17 cellular contexts compared by ENCODE assay signal in the genomic region with DNA sequence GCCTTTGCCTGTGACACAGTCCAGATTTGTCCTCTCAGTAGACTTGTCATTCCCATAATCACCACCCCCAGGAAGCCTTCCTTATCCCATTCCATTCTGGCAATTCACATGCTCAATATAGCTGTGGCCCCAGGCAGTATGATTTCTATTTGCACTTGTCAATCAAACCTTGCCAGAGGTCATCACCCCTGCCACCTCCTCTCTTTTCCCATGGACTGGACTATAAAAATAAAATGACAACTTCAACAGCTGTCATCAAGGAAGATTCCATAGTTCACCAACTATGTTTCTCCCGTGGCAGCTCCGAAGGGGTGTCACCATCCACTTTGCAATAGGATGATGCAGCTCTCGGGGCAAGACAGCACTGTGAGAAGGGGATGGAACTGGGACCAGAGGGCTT.
DNase-seq lines count a peak whose midpoint lies in the region; ATAC-seq and TF ChIP-seq lines count a peak whose summit lies in the region.
"Had no signal": no experiment of that assay in that cellular context is flagged by ENCODE, and none has a peak within 500 bp of the region (broad histone marks: within the 10 kb centered on the region; RNA-seq: fewer than 3 reads in every experiment).

No MANE protein-coding gene starts in this region.

- no peaks in the 10 kb centered on the region for H3K9me3 Mint-ChIP-seq in neural progenitor cell

- H3K4me2 ChIP-seq in PC-9, result peak overlapping the region; percentile 19
- no peak overlapping the region for H3K4me2 ChIP-seq in neural progenitor cell

- H3K9me3 ChIP-seq in PC-9 (ENCODE audit: insufficient read depth, low read depth) (no peaks in the 10 kb centered on the region), neural progenitor cell (ENCODE audit: low read depth) (no peaks in the 10 kb centered on the region)

- no peaks in the 10 kb centered on the region for H3K9me2 ChIP-seq in PC-9 (ENCODE audit: insufficient read depth)

- peak overlapping the region; percentile 29 for H3K27ac Mint-ChIP-seq in neural progenitor cell
- H3K27ac Mint-ChIP-seq: CD4-positive, alpha-beta memory T cell had no signal

- H3K27me3 Mint-ChIP-seq in neural progenitor cell (ENCODE audit: insufficient read depth, low read depth), result peaks cover 12% of the 10 kb centered on the region
- H3K27me3 Mint-ChIP-seq: CD4-positive, alpha-beta memory T cell had no signal

- DNase-seq in NCI-H146 (lab: John Stamatoyannopoulos, UW), result peak; percentile 35
- DNase-seq in NCI-H146 treated with DMSO at 0.1 percent for 48 hours (lab: John Stamatoyannopoulos, UW; ENCODE audit: unreplicated experiment), result no peak
- DNase-seq in PC-9, result peak; percentile 15 to 87
- peak; percentile 4 for DNase-seq in kidney tubule cell (ENCODE audit: low spot score)
- no peak for DNase-seq in neural progenitor cell (ENCODE audit: low spot score)
- no peak for DNase-seq in HuH-7 (ENCODE audit: low spot score)
- DNase-seq: C1 segment of cervical spinal cord, Calu3, COR-L47, DMS79, GF-D8, GM23248, H7, HCEC 1CT had no signal

- POLR2A ChIA-PET in PC-9 (lab: Charles Lee; ENCODE audit: unreplicated experiment), result no interaction called here

- H4K20me1 ChIP-seq in PC-9 (ENCODE audit: insufficient read depth), result no peaks in the 10 kb centered on the region
- no peaks in the 10 kb centered on the region for H4K20me1 ChIP-seq in neural progenitor cell (ENCODE audit: low read depth)

- no peak for TF ChIP-seq CTCF in PC-9 (conservative IDR thresholded peaks at IDR 0.05)
- no peak for TF ChIP-seq CTCF in neural progenitor cell (IDR thresholded peaks at IDR 0.05)

- peaks cover 28% of the 10 kb centered on the region for H3K4me1 Mint-ChIP-seq in neural progenitor cell
- H3K4me1 Mint-ChIP-seq: CD4-positive, alpha-beta memory T cell had no signal

- ATAC-seq in HG03342 (IDR thresholded peaks at IDR 0.05; ENCODE audit: unreplicated experiment), result no peak
- ATAC-seq in GM18868 (IDR thresholded peaks at IDR 0.05; ENCODE audit: unreplicated experiment), result no peak

- no peak overlapping the region for H3K4me3 ChIP-seq in PC-9
- no peak overlapping the region for H3K4me3 ChIP-seq in neural progenitor cell
- H3K4me3 ChIP-seq: GM23248 had no signal

- H2AFZ ChIP-seq in PC-9 (no peak overlapping the region), neural progenitor cell (replicated peaks) (no peak overlapping the region)
- H2AFZ ChIP-seq: GM23248 had no signal

- CTCF ChIA-PET in PC-9 (lab: Charles Lee), result no interaction called here

- no peak overlapping the region for H3K9ac ChIP-seq in neural progenitor cell
- H3K9ac ChIP-seq: GM23248 had no signal

- H3K36me3 ChIP-seq in PC-9 (ENCODE audit: low read depth) (no peaks in the 10 kb centered on the region), neural progenitor cell (no peaks in the 10 kb centered on the region)

- H3K27me3 ChIP-seq in PC-9 (ENCODE audit: insufficient read depth, low read depth), result no peaks in the 10 kb centered on the region
- H3K27me3 ChIP-seq in neural progenitor cell, result no peaks in the 10 kb centered on the region

- intact Hi-C loops in PC-9 (cut with micrococcal nuclease; ENCODE audit: unreplicated experiment), result no loop called here

- no peak overlapping the region for H3K27ac ChIP-seq in PC-9
- H3K27ac ChIP-seq in neural progenitor cell, result no peak overlapping the region
- H3K27ac ChIP-seq: GM23248 had no signal

- BruUV-seq in PC-9 (replicated peaks; lab: Mats Ljungman, UMichigan), result no TSS peak

- 0 out of 2 replicates have a peak, but pooled peaks cover 6% of the 10 kb centered on the region for H3K4me1 ChIP-seq in PC-9 (replicated peaks; ENCODE audit: insufficient read depth)
- H3K4me1 ChIP-seq in neural progenitor cell, result no peaks in the 10 kb centered on the region

- H3F3A ChIP-seq in PC-9 (ENCODE audit: insufficient read depth, low read depth) (no peaks in the 10 kb centered on the region), neural progenitor cell (ENCODE audit: low read depth) (no peaks in the 10 kb centered on the region)

- no peak overlapping the region for H3K4me3 Mint-ChIP-seq in neural progenitor cell
- H3K4me3 Mint-ChIP-seq: CD4-positive, alpha-beta memory T cell had no signal

- H3K36me3 Mint-ChIP-seq in neural progenitor cell, result no peaks in the 10 kb centered on the region
- H3K36me3 Mint-ChIP-seq: CD4-positive, alpha-beta memory T cell had no signal

- H3K79me2 ChIP-seq in PC-9 (ENCODE audit: low read depth), result no peaks in the 10 kb centered on the region
- no peaks in the 10 kb centered on the region for H3K79me2 ChIP-seq in neural progenitor cell (ENCODE audit: low read depth)

Comparison
In these comparisons a context has a peak if more than half of its experiments do, and no peak if none do; other contexts are left out.
1. DNase-seq: peak in NCI-H146 (single experiment), PC-9 (2 of 2) and kidney tubule cell (single experiment); none in NCI-H146 treated with DMSO at 0.1 percent for 48 hours (single experiment), neural progenitor cell (single experiment) and HuH-7 (single experiment).